In genomic region chr7:119256001-119256400, GRCh38 we compare ENCODE assay signal across 26 cellular contexts.
"Had no signal": no experiment of that assay in that cellular context is flagged by ENCODE, and none has a peak within 500 bp of the region (broad histone marks: within the 10 kb centered on the region; RNA-seq: fewer than 3 reads in every experiment).

No MANE protein-coding gene starts in this region.

- H3K27ac ChIP-seq: ascending aorta, cardiac muscle cell, gastroesophageal sphincter, hepatocyte, pancreas, prostate gland, skin epidermis, uterus had no signal

- H3K4me1 ChIP-seq: ascending aorta, gastroesophageal sphincter, pancreas, prostate gland, uterus had no signal

- H3K79me2 ChIP-seq: hepatocyte had no signal

- ATAC-seq: gastroesophageal sphincter; left ventricle myocardium superior; naive thymus-derived CD4-positive, alpha-beta T cell; pancreas; sciatic nerve; stimulated activated effector memory CD8-positive, alpha-beta T cell treated with anti-CD3 and anti-CD28 coated beads, Interleukin-12 subunit alpha, Interleukin-12 subunit beta, amount 100 ng/mL, for 72 hours; stimulated activated naive CD8-positive, alpha-beta T cell treated with anti-CD3 and anti-CD28 coated beads, Interleukin-15, amount 100 ng/mL, for 72 hours; WTC11 had no signal

- H3K27me3 ChIP-seq: ascending aorta, cardiac muscle cell, gastroesophageal sphincter, hepatocyte, pancreas, uterus had no signal

- H3K4me2 ChIP-seq: hepatocyte had no signal

- H3K9me3 ChIP-seq: ascending aorta, pancreas, prostate gland, uterus had no signal

- H3K36me3 ChIP-seq: ascending aorta, cardiac muscle cell, gastroesophageal sphincter, pancreas, prostate gland, uterus had no signal

- H2AFZ ChIP-seq: hepatocyte had no signal

- H3K4me3 ChIP-seq: ascending aorta, cardiac muscle cell, gastroesophageal sphincter, hepatocyte, pancreas, prostate gland, skin epidermis, uterus had no signal

- DNase-seq: activated CD4-positive, alpha-beta memory T cell treated with anti-CD3 and anti-CD28 coated beads, Interleukin-2, amount 10 ng/mL, durations not matched to agents 7 days and 5 days; activated CD4-positive, alpha-beta T cell treated with anti-CD3 and anti-CD28 coated beads for 1 hour; activated CD4-positive, alpha-beta T cell treated with anti-CD3 and anti-CD28 coated beads, Interleukin-2, amount 10 ng/mL, durations not matched to agents 7 days and 5 days; activated CD8-positive, alpha-beta memory T cell treated with anti-CD3 and anti-CD28 coated beads, Interleukin-2, amount 50 U/mL, for 48 hours; activated gamma-delta T cell; activated naive CD4-positive, alpha-beta T cell treated with anti-CD3 and anti-CD28 coated beads, Interleukin-2, amount 10 ng/mL, durations not matched to agents 7 days and 5 days; activated naive CD8-positive, alpha-beta T cell treated with anti-CD3 and anti-CD28 coated beads, Interleukin-2, amount 10 ng/mL, durations not matched to agents 7 days and 5 days; activated T-cell treated with anti-CD3 and anti-CD28 coated beads, Interleukin-2, amount 50 U/mL, for 24 hours; islet precursor cell; left ventricle myocardium superior; midbrain; naive thymus-derived CD4-positive, alpha-beta T cell; pancreas; retina; stimulated activated CD4-positive, alpha-beta T cell treated with anti-CD3 and anti-CD28 coated beads, Interleukin-4, amount 100 ng/mL, for 24 hours; stimulated activated naive CD8-positive, alpha-beta T cell treated with anti-CD3 and anti-CD28 coated beads, Interleukin-15, amount 100 ng/mL, for 72 hours; uterus had no signal
